Comparison of ENCODE assay signal across 27 cellular contexts in the genomic region with DNA sequence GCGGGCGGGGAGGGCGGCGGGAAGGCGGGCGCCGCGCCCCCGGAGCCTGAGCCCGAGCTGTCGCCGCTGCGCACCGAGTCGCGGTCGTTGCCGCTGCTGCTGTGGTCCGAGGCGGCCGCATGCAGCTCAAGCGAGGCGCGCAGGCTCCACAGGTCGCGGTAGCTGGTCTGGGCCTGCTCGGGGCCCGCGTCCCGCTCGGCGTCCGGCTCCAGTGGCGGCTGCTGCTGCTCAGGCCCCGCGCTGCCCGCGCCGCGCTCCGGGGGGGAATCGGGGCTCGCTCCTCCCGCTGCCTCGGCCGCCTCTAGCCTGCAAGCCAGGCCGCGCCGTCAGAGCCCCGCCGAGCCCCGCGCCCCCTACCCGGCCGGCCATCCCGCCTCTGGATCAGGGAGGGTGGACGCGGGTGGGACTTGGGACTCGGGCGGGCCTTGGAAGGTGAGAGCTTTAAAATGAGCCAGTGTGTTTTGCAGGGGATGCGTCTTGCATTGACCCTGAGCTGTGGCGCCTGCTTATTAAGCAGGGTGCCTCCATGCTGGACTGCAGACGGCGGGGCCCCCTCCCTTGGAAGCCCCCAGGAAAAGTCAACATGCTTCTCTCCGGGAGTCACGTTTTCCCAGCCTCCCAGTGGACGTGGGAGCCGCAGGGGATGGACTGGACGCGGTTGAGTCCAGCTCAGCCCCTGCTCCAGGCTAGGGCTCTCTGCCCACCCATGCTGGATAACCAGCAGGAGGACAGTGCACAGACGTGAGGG.
"Had no signal": no experiment of that assay in that cellular context is flagged by ENCODE, and none has a peak within 500 bp of the region (broad histone marks: within the 10 kb centered on the region; RNA-seq: fewer than 3 reads in every experiment).

No MANE protein-coding gene starts in this region.

- H3K27ac ChIP-seq: ascending aorta, breast epithelium, esophagus squamous epithelium, gastroesophageal sphincter, heart right ventricle had no signal

- DNase-seq: activated CD4-positive, alpha-beta memory T cell treated with anti-CD3 and anti-CD28 coated beads for 36 hours; activated CD4-positive, alpha-beta T cell treated with anti-CD3 and anti-CD28 coated beads for 36 hours; activated CD4-positive, alpha-beta T cell treated with anti-CD3 and anti-CD28 coated beads, Interleukin-2, amount 10 ng/mL, durations not matched to agents 24 days and 14 days; activated CD4-positive, CD25-positive, alpha-beta regulatory T cell; activated CD4-positive, CD25-positive, alpha-beta regulatory T cell treated with anti-CD3 and anti-CD28 coated beads, Interleukin-2, amount 50 U/mL, for 72 hours; activated CD8-positive, alpha-beta memory T cell treated with anti-CD3 and anti-CD28 coated beads, Interleukin-2, amount 10 ng/mL, durations not matched to agents 7 days and 5 days; activated CD8-positive, alpha-beta memory T cell treated with anti-CD3 and anti-CD28 coated beads, Interleukin-2, amount 50 U/mL, for 4 hours; activated CD8-positive, alpha-beta T cell treated with anti-CD3 and anti-CD28 coated beads, Interleukin-2, amount 10 ng/mL, durations not matched to agents 7 days and 5 days; activated gamma-delta T cell; activated naive CD4-positive, alpha-beta T cell; activated naive CD4-positive, alpha-beta T cell treated with anti-CD3 and anti-CD28 coated beads, Interleukin-2, amount 10 ng/mL, durations not matched to agents 7 days and 5 days; activated naive CD8-positive, alpha-beta T cell treated with anti-CD3 and anti-CD28 coated beads, Interleukin-2, amount 10 ng/mL, durations not matched to agents 7 days and 5 days; activated T-cell treated with anti-CD3 and anti-CD28 coated beads, Interleukin-2, amount 50 U/mL, for 24 hours; activated T-cell treated with anti-CD3 and anti-CD28 coated beads, Interleukin-2, amount 50 U/mL, for 72 hours; cortex of kidney; dermis blood vessel endothelial cell; effector CD4-positive, alpha-beta T cell; effector memory CD8-positive, alpha-beta T cell; erythroblast; esophagus squamous epithelium; foreskin melanocyte; heart right ventricle; T-helper 2 cell had no signal

- H3K4me3 ChIP-seq: ascending aorta, breast epithelium, esophagus squamous epithelium, gastroesophageal sphincter, heart right ventricle had no signal

- H3K27me3 ChIP-seq: ascending aorta, breast epithelium, esophagus squamous epithelium, gastroesophageal sphincter, heart right ventricle had no signal

- FAIRE-seq: colon had no signal

- H3K9me3 ChIP-seq: ascending aorta, breast epithelium, esophagus squamous epithelium, gastroesophageal sphincter, heart right ventricle had no signal

- H3K4me1 ChIP-seq: breast epithelium had no signal
